23 cellular contexts compared by ENCODE assay signal in genomic region chr1:184542291-184542690, GRCh38.
"Had no signal": no experiment of that assay in that cellular context is flagged by ENCODE, and none has a peak within 500 bp of the region (broad histone marks: within the 10 kb centered on the region; RNA-seq: fewer than 3 reads in every experiment).

No MANE protein-coding gene starts in this region.

- DNase-seq: activated CD4-positive, alpha-beta T cell treated with anti-CD3 and anti-CD28 coated beads for 4 hours; activated CD4-positive, alpha-beta T cell treated with anti-CD3 and anti-CD28 coated beads, Interleukin-2, amount 50 U/mL, for 4 hours; activated effector memory CD4-positive, alpha-beta T cell treated with Interleukin-2 at 50 U/mL for 16 hours; activated naive CD4-positive, alpha-beta T cell treated with Interleukin-2 at 50 U/mL for 16 hours; activated T-cell treated with anti-CD3 and anti-CD28 coated beads for 4 hours; aorta; body of pancreas; cortex of kidney; effector memory CD8-positive, alpha-beta T cell; heart left ventricle; hypothalamus; immature natural killer cell; naive thymus-derived CD8-positive, alpha-beta T cell; nucleus accumbens; right cardiac atrium; stimulated activated CD4-positive, alpha-beta T cell treated with anti-CD3 and anti-CD28 coated beads, Interleukin-12 subunit alpha, Interleukin-12 subunit beta, amount 100 ng/mL, for 4 hours; stimulated activated CD4-positive, alpha-beta T cell treated with anti-CD3 and anti-CD28 coated beads, Interleukin-4, amount 100 ng/mL, for 1 hour; stimulated activated naive CD8-positive, alpha-beta T cell treated with anti-CD3 and anti-CD28 coated beads, Interleukin-15, amount 100 ng/mL, for 72 hours; substantia nigra; thyroid gland; upper lobe of right lung had no signal

- ATAC-seq: body of pancreas; effector memory CD8-positive, alpha-beta T cell; naive thymus-derived CD8-positive, alpha-beta T cell; right cardiac atrium; stimulated activated memory B cell treated with anti-CD40 and anti-IgM and Interleukin-4, amounts not matched to agents 10 μg/mL and 1 μg/mL and 100 μg/mL, for 72 hours; stimulated activated naive CD8-positive, alpha-beta T cell treated with anti-CD3 and anti-CD28 coated beads, Interleukin-15, amount 100 ng/mL, for 72 hours; upper lobe of right lung had no signal

- H3K9me3 ChIP-seq: body of pancreas, thyroid gland, upper lobe of right lung had no signal

- H3K27me3 ChIP-seq: body of pancreas, heart left ventricle, thyroid gland, upper lobe of right lung had no signal

- H3K9ac ChIP-seq: parathyroid adenoma had no signal

- H2AFZ ChIP-seq: parathyroid adenoma had no signal

- H3K4me1 ChIP-seq: body of pancreas, parathyroid adenoma had no signal

- H3K27ac ChIP-seq: body of pancreas, parathyroid adenoma, thyroid gland, upper lobe of right lung had no signal

- H3K36me3 ChIP-seq: thyroid gland, upper lobe of right lung had no signal

- H3K79me2 ChIP-seq: parathyroid adenoma had no signal

- H3K4me3 ChIP-seq: body of pancreas, heart left ventricle, thyroid gland, upper lobe of right lung had no signal
